Comparison of ENCODE assay signal across 12 cellular contexts in genomic region chr6:142932788-142933362, GRCh38. TPM values are rescaled to one million over a fixed set of nuclear protein-coding genes. Genes with fewer than 3 reads are reported as not detected.
DNase-seq lines count a peak whose midpoint lies in the region; ATAC-seq, FAIRE-seq and TF ChIP-seq lines count a peak whose summit lies in the region.
"Had no signal": no experiment of that assay in that cellular context is flagged by ENCODE, and none has a peak within 500 bp of the region (broad histone marks: within the 10 kb centered on the region; RNA-seq: fewer than 3 reads in every experiment).

No MANE protein-coding gene starts in this region.

- H3K4me3 ChIP-seq in DOHH2 (ENCODE audit: low read length) (peak overlapping the region; percentile 61), KMS-11 (IDR thresholded peaks at IDR 0.05; ENCODE audit: insufficient read depth, low read depth, low read length) (no peak overlapping the region), GM12878 (peak overlapping the region; percentile 42), HepG2 (replicated peaks in 1 of 3; ENCODE audit: insufficient read depth in 1 of 3, low read depth in 2 of 3, low read length in 3 of 3) (no peak overlapping the region)

- peaks cover 48% of the 10 kb centered on the region for H3K4me1 Mint-ChIP-seq in WTC11

- H3K4me2 ChIP-seq in DOHH2 (ENCODE audit: low read length), result peak overlapping the region; percentile 73
- H3K4me2 ChIP-seq in KMS-11, result peak overlapping the region; percentile 33; the same call in 1 of the 2 replicates
- peak overlapping the region; percentile 68 for H3K4me2 ChIP-seq in GM12878 (ENCODE audit: control insufficient read depth, insufficient read depth)
- H3K4me2 ChIP-seq in HepG2 (ENCODE audit: low read depth, low read length), result no peak overlapping the region

- H3K36me3 ChIP-seq in DOHH2 (ENCODE audit: control insufficient read depth, low read length), result peaks cover 12% of the 10 kb centered on the region
- no peaks in the 10 kb centered on the region for H3K36me3 ChIP-seq in KMS-11 (ENCODE audit: insufficient read depth)
- no peaks in the 10 kb centered on the region for H3K36me3 ChIP-seq in GM12878 (ENCODE audit: control insufficient read depth in 2 of 2, insufficient read depth in 2 of 2, low read length in 1 of 2)
- H3K36me3 ChIP-seq in HepG2 (replicated peaks in 1 of 2; ENCODE audit: control insufficient read depth in 1 of 2, insufficient read depth in 2 of 2, low read length in 2 of 2), result no peaks in the 10 kb centered on the region; a peak in 1 of 5 replicates

- SMC1A ChIA-PET in GM12878 (lab: Charles Lee; ENCODE audit: uncharacterized antibody, unreplicated experiment), result interaction anchor here (0.6 to 3.1 kb wide), 10 partner anchors 9 to 90 kb away, joined by 3 to 32 read pairs (median 4); no protein-coding TSS in a partner anchor

- CTCF ChIA-PET in GM12878 (lab: Yijun Ruan, JAX) (interaction anchor here (0.6 to 3.2 kb wide), 3 partner anchors 10 to 20 kb away, joined by 3 to 15 read pairs (median 3); no protein-coding TSS in a partner anchor), HepG2 (lab: Yijun Ruan, JAX; ENCODE audit: low intra/inter-chr PET ratio, low total read pairs) (no interaction called here), WTC11 (lab: Charles Lee) (no interaction called here)

- H3K27me3 Mint-ChIP-seq in WTC11 (ENCODE audit: low read depth), result no peaks in the 10 kb centered on the region; the same call in 1 of the 2 replicates

- H2AFZ ChIP-seq in KMS-11 (ENCODE audit: low read depth), result no peak overlapping the region
- H2AFZ ChIP-seq in GM12878 (ENCODE audit: control insufficient read depth, low read depth, low read length), result no peak overlapping the region
- H2AFZ ChIP-seq in HepG2 (ENCODE audit: low read length), result no peak overlapping the region

- in situ Hi-C loops in GM12878 (cut with MboI), result no loop called here
- in situ Hi-C loops in HepG2 (cut with HindIII; ENCODE audit: extremely low pct_ligation_motif_present, low pct_unique_long_range_greater_than_20kb), result no loop called here

- H3K36me3 Mint-ChIP-seq in WTC11, result no peaks in the 10 kb centered on the region

- H3K9me3 ChIP-seq in DOHH2 (ENCODE audit: control insufficient read depth, insufficient read depth, low read length), result peaks cover 2% of the 10 kb centered on the region; the same call in 1 of the 2 replicates
- H3K9me3 ChIP-seq in GM12878 (replicated peaks; ENCODE audit: control insufficient read depth, insufficient read depth, low read length), result peaks cover 3% of the 10 kb centered on the region
- no peaks in the 10 kb centered on the region for H3K9me3 ChIP-seq in HepG2 (ENCODE audit: low read length)

- TF ChIP-seq POLR2A in GM12878 (IDR thresholded peaks at IDR 0.05; ENCODE audit: low read depth, low read length) (no peak), HepG2 (IDR thresholded peaks at IDR 0.05; ENCODE audit: insufficient read depth in 1 of 2, low read depth in 2 of 2, low read length in 2 of 2) (no peak)

- 0 out of 2 replicates have a peak, but pooled peaks cover 11% of the 10 kb centered on the region for H3F3A ChIP-seq in DOHH2 (ENCODE audit: control insufficient read depth, insufficient read depth)

- intact Hi-C loops in GM12878 (cut with micrococcal nuclease; ENCODE audit: unreplicated experiment), result loop anchor here (5.0 kb wide), 1 partner anchor 241 kb away; no protein-coding TSS in a partner anchor
- intact Hi-C loops in HepG2 (cut with micrococcal nuclease; ENCODE audit: unreplicated experiment), result no loop called here

- H3K4me1 ChIP-seq in DOHH2 (ENCODE audit: control insufficient read depth, low read length) (peaks cover 98% of the 10 kb centered on the region), KMS-11 (ENCODE audit: low read depth, poor library complexity, severe bottlenecking) (peaks cover 36% of the 10 kb centered on the region), GM12878 (ENCODE audit: control insufficient read depth, insufficient read depth, low read length) (peaks cover 37% of the 10 kb centered on the region), HepG2 (ENCODE audit: insufficient read depth, low read length) (peaks cover 46% of the 10 kb centered on the region)

- FAIRE-seq in GM12878 (lab: Jason Lieb, UNC) (no peak), HepG2 (lab: Jason Lieb, UNC) (no peak)

- H3K27ac ChIP-seq in DOHH2 (ENCODE audit: low read depth, low read length) (peak overlapping the region; percentile 5; the same call in 1 of the 2 replicates), KMS-11 (no peak overlapping the region), GM12878 (ENCODE audit: control insufficient read depth, insufficient read depth) (peak overlapping the region; percentile 59), HepG2 (ENCODE audit: extremely low read length, insufficient read depth, low read length) (no peak overlapping the region)

- H3K9ac ChIP-seq in KMS-11 (no peak overlapping the region), GM12878 (ENCODE audit: control insufficient read depth, insufficient read depth, low read length) (peak overlapping the region; percentile 8), HepG2 (ENCODE audit: insufficient read depth, low read depth, low read length) (no peak overlapping the region)

- POLR2A ChIA-PET in GM12878 (lab: Charles Lee), result interaction anchor here (0.7 to 1.6 kb wide), 2 partner anchors 14 to 85 kb away, joined by 4 read pairs; no protein-coding TSS in a partner anchor
- POLR2A ChIA-PET in HepG2 (lab: Yijun Ruan, JAX), result no interaction called here
- POLR2A ChIA-PET in WTC11 (lab: Charles Lee), result no interaction called here

- H3K4me3 Mint-ChIP-seq in WTC11, result no peak overlapping the region

- H3K9me3 Mint-ChIP-seq in WTC11, result no peaks in the 10 kb centered on the region

- H3K27ac Mint-ChIP-seq in WTC11, result no peak overlapping the region

- 2% methylated on average over 2 of the region's 2 CpGs for WGBS in GM12878 (ENCODE audit: insufficient coverage, insufficient replicate concordance, low lambda C conversion rate, missing lambda C conversion rate)
- WGBS in HepG2 (ENCODE audit: low lambda C conversion rate), result 92% methylated on average over 2 of the region's 2 CpGs

- H3K9me2 ChIP-seq in DOHH2 (replicated peaks; ENCODE audit: control insufficient read depth, low read length), result no peaks in the 10 kb centered on the region

- no peak for TF ChIP-seq CTCF in DOHH2 (IDR thresholded peaks at IDR 0.05; ENCODE audit: low read depth, low read length, poor library complexity, severe bottlenecking)
- TF ChIP-seq CTCF in KMS-11 (conservative IDR thresholded peaks at IDR 0.05; ENCODE audit: low read depth, low read length), result no peak
- no peak for TF ChIP-seq CTCF in GM12878 (IDR thresholded peaks at IDR 0.05 in 2 of 3, conservative IDR thresholded peaks at IDR 0.05 in 1 of 3; ENCODE audit: control insufficient read depth in 2 of 3, extremely low read depth in 1 of 3, insufficient read depth in 1 of 3, low read depth in 3 of 3, low read length in 3 of 3)
- TF ChIP-seq CTCF in HepG2 (CRISPR knock-in tag; IDR thresholded peaks at IDR 0.05), result no peak
- TF ChIP-seq CTCF in WTC11 (IDR thresholded peaks at IDR 0.05), result no peak

- H3K27me3 ChIP-seq in DOHH2 (ENCODE audit: control insufficient read depth, low read length) (no peaks in the 10 kb centered on the region), KMS-11 (ENCODE audit: insufficient read depth, low read depth) (no peaks in the 10 kb centered on the region), GM12878 (replicated peaks in 1 of 2; ENCODE audit: control insufficient read depth in 2 of 2, insufficient read depth in 2 of 2, low read length in 1 of 2) (no peaks in the 10 kb centered on the region), HepG2 (ENCODE audit: control insufficient read depth in 1 of 2, insufficient read depth in 2 of 2, low read length in 2 of 2) (no peaks in the 10 kb centered on the region)

- BruUV-seq in GM12878 (replicated peaks; lab: Mats Ljungman, UMichigan) (no TSS peak), HepG2 (replicated peaks; lab: Mats Ljungman, UMichigan) (no TSS peak)

- no peak for TF ChIP-seq EP300 in GM12878 (IDR thresholded peaks at IDR 0.05; ENCODE audit: borderline replicate concordance in 1 of 2, control insufficient read depth in 1 of 2, low read depth in 2 of 2, low read length in 2 of 2)
- no peak for TF ChIP-seq EP300 in HepG2 (IDR thresholded peaks at IDR 0.05; ENCODE audit: low read depth in 2 of 2, low read length in 2 of 2)
- TF ChIP-seq EP300 in HepG2 (CRISPR knock-in tag; IDR thresholded peaks at IDR 0.05; ENCODE audit: borderline replicate concordance), result no peak

- RAD21 ChIA-PET in GM12878 (lab: Charles Lee; ENCODE audit: unreplicated experiment), result interaction anchor here (0.7 to 1.6 kb wide), 6 partner anchors 9 to 240 kb away, joined by 3 to 6 read pairs (median 4); no protein-coding TSS in a partner anchor

- peak; percentile 30 for ATAC-seq in GM18870 (IDR thresholded peaks at IDR 0.05; ENCODE audit: unreplicated experiment)
- ATAC-seq in GM12878, result peak; percentile 13
- ATAC-seq in HepG2, result no peak
- ATAC-seq in WTC11, result no peak

- DNase-seq in GM12878 (ENCODE audit: low read depth, low spot score) (no peak), cerebellar nuclear complex (lab: John Stamatoyannopoulos, UW) (no peak), NCI-H510A (lab: John Stamatoyannopoulos, UW) (no peak), HepG2 (ENCODE audit: low spot score) (no peak), WTC11 (ENCODE audit: low spot score) (no peak)
- DNase-seq: HCEC 1CT; NCI-H1694; NK-92 treated with Interleukin-12 subunit alpha and Interleukin-12 subunit beta, amount 100 ng/mL, for 24 hours; SW 1271 had no signal

- peaks cover 9% of the 10 kb centered on the region; the same call in 1 of the 2 replicates for H4K20me1 ChIP-seq in DOHH2 (ENCODE audit: control insufficient read depth, insufficient read depth, low read depth, low read length)
- 0 out of 2 replicates have a peak, but pooled peaks cover 3% of the 10 kb centered on the region for H4K20me1 ChIP-seq in KMS-11 (ENCODE audit: insufficient read depth)
- no peaks in the 10 kb centered on the region for H4K20me1 ChIP-seq in GM12878 (ENCODE audit: control insufficient read depth, insufficient read depth)
- H4K20me1 ChIP-seq in HepG2 (ENCODE audit: insufficient read depth, low read length), result peaks cover 45% of the 10 kb centered on the region

- TF ChIP-seq RAD21 in GM12878 (IDR thresholded peaks at IDR 0.05; ENCODE audit: insufficient read depth, low read depth, low read length) (no peak), HepG2 (CRISPR knock-in tag; IDR thresholded peaks at IDR 0.05) (no peak)

- H3K79me2 ChIP-seq in DOHH2 (ENCODE audit: control insufficient read depth, low read length), result peaks cover 98% of the 10 kb centered on the region
- H3K79me2 ChIP-seq in KMS-11 (ENCODE audit: insufficient read depth, low read depth), result peaks cover 34% of the 10 kb centered on the region; the same call in 1 of the 2 replicates
- H3K79me2 ChIP-seq in GM12878 (ENCODE audit: control insufficient read depth, insufficient read depth, low read length), result peaks cover 98% of the 10 kb centered on the region
- H3K79me2 ChIP-seq in HepG2 (ENCODE audit: insufficient read depth, low read length), result peaks cover 70% of the 10 kb centered on the region

RNA-seq across cellular contexts. Expression of gene HIVEP2, which starts 12.1 kb away (rescaled TPM):
- total RNA-seq in GM12878 (2013; cell fraction: nucleolus; rRNA removed), result 139 and 140 TPM in 2 replicates
- total RNA-seq in GM12878 (2014; rRNA removed) (11.6 and 14.7 TPM in 2 replicates), GM12878 (2014; rRNA removed; fragmentation: Illumina TruSeq; extraction: Trizol) (15.5 and 15.9 TPM in 2 replicates), GM12878 (2021) (15.7 and 18.2 TPM in 2 replicates), HepG2 (2016; rRNA removed; fragmentation: Illumina TruSeq; extraction: Trizol) (3.4 and 5.4 TPM in 2 replicates), WTC11 (2021) (8.6 to 11.5 TPM (median 9.1 TPM) in 3 replicates)
- polyA plus RNA-seq in GM12878 (2011; ENCODE audit: low read depth), result 5.6 TPM
- polyA plus RNA-seq in GM12878 (2011; rRNA removed) (13.2 and 14.4 TPM in 2 replicates), GM12878 (2014; fragmentation: Illumina TruSeq; extraction: Trizol) (13.6 and 16.5 TPM in 2 replicates), GM12878 (2014; fragmentation: Nextera tagmentation; extraction: Ambion mirVana) (1 to 10 TPM; 1.2 to 1.6 TPM), GM12878 (2014; rRNA removed) (8.8 TPM in 2 replicates), GM12878 (2016; fragmentation: Nextera tagmentation; extraction: Ambion mirVana) (1 to 10 TPM; 4.4 to 5.0 TPM), HepG2 (2011; rRNA removed) (12.8 and 12.9 TPM in 2 replicates)
- polyA plus RNA-seq in GM12878 (2011; cell fraction: cytosol; rRNA removed), result 13.0 and 14.7 TPM in 2 replicates
- polyA plus RNA-seq in GM12878 (2011; cell fraction: nucleus; rRNA removed), result 24.2 and 25.1 TPM in 2 replicates
- polyA plus RNA-seq in GM12878 (2012), result 6.4 and 10.4 TPM in 2 replicates
- 47.2 and 50.2 TPM in 2 replicates for polyA minus RNA-seq in GM12878 (2011; rRNA and poly(A)+ RNA removed)
- polyA minus RNA-seq in GM12878 (2011; cell fraction: cytosol; rRNA and poly(A)+ RNA removed), result 13.0 and 14.1 TPM in 2 replicates
- polyA minus RNA-seq in GM12878 (2011; cell fraction: nucleus; rRNA and poly(A)+ RNA removed), result 22.6 and 29.6 TPM in 2 replicates
- total RNA-seq in HepG2 (2016; cell fraction: cytosol; rRNA removed; fragmentation: Illumina TruSeq; extraction: Trizol; ENCODE audit: low read depth), result 0.30 and 1.5 TPM in 2 replicates
- 4.1 TPM in 2 replicates for total RNA-seq in HepG2 (2016; cell fraction: insoluble cytoplasmic fraction; rRNA removed; fragmentation: Illumina TruSeq; extraction: Trizol)
- 1.2 and 1.8 TPM in 2 replicates for total RNA-seq in HepG2 (2016; cell fraction: membrane; rRNA removed; fragmentation: Illumina TruSeq; extraction: Trizol)
- total RNA-seq in HepG2 (2016; cell fraction: nucleus; rRNA removed; fragmentation: Illumina TruSeq; extraction: Trizol), result 4.9 and 5.6 TPM in 2 replicates
- polyA plus RNA-seq in HepG2 (2011; cell fraction: cytosol; rRNA removed), result 6.4 and 8.1 TPM in 2 replicates
- 27.7 and 28.6 TPM in 2 replicates for polyA plus RNA-seq in HepG2 (2011; cell fraction: nucleus; rRNA removed)
- polyA plus RNA-seq in HepG2 (2012), result 14.5 and 17.1 TPM in 2 replicates
- polyA plus RNA-seq in HepG2 (2016; cell fraction: cytosol; fragmentation: Illumina TruSeq; extraction: Trizol; ENCODE audit: low read depth), result 0.05 and 0.18 TPM in 2 replicates
- polyA plus RNA-seq in HepG2 (2016; cell fraction: insoluble cytoplasmic fraction; fragmentation: Illumina TruSeq; extraction: Trizol; ENCODE audit: low read depth), result 2.4 and 2.5 TPM in 2 replicates
- polyA plus RNA-seq in HepG2 (2016; cell fraction: membrane; fragmentation: Illumina TruSeq; extraction: Trizol; ENCODE audit: low read depth), result 0.22 and 0.25 TPM in 2 replicates
- 6.9 and 8.3 TPM in 2 replicates for polyA plus RNA-seq in HepG2 (2016; cell fraction: nucleus; fragmentation: Illumina TruSeq; extraction: Trizol; ENCODE audit: insufficient read depth, low read depth)
- 3.8 and 23.2 TPM in 2 replicates for polyA minus RNA-seq in HepG2 (2011; rRNA and poly(A)+ RNA removed; ENCODE audit: low replicate concordance)
- polyA minus RNA-seq in HepG2 (2011; cell fraction: cytosol; rRNA and poly(A)+ RNA removed), result 12.5 and 18.3 TPM in 2 replicates
- 35.8 and 45.4 TPM in 2 replicates for polyA minus RNA-seq in HepG2 (2011; cell fraction: nucleus; rRNA and poly(A)+ RNA removed)

Comparison
In these comparisons a context has a peak if more than half of its experiments do, and no peak if none do; other contexts are left out.
1. H3K27ac ChIP-seq: peak in DOHH2 (single experiment) and GM12878 (single experiment); none in KMS-11 (single experiment) and HepG2 (single experiment).
2. H3K4me3 ChIP-seq: peak in DOHH2 (single experiment) and GM12878 (single experiment); none in KMS-11 (single experiment) and HepG2 (0 of 3).
3. ATAC-seq: peak in GM18870 (single experiment) and GM12878 (single experiment); none in HepG2 (single experiment) and WTC11 (single experiment).